Comparison of ENCODE assay signal across 21 cellular contexts in genomic region chr11:76471378-76471777, GRCh38. TPM values are rescaled to one million over a fixed set of nuclear protein-coding genes. Genes with fewer than 3 reads are reported as not detected.
A peak's percentile ranks its signal among the peaks of the same experiment; 100 is the strongest.
DNase-seq lines count a peak whose midpoint lies in the region; ATAC-seq, FAIRE-seq and TF ChIP-seq lines count a peak whose summit lies in the region.
"Had no signal": no experiment of that assay in that cellular context is flagged by ENCODE, and none has a peak within 500 bp of the region (broad histone marks: within the 10 kb centered on the region; RNA-seq: fewer than 3 reads in every experiment).

No MANE protein-coding gene starts in this region.

- intact Hi-C loops in K562 (cut with micrococcal nuclease) = no loop called here

- TF ChIP-seq POLR2A in H54 (IDR thresholded peaks at IDR 0.05; ENCODE audit: low read depth, low read length) = no peak
- TF ChIP-seq POLR2A in K562 (conservative IDR thresholded peaks at IDR 0.05) = no peak
- TF ChIP-seq POLR2A in suprapubic skin (IDR thresholded peaks at IDR 0.05) = no peak

- H3K36me3 ChIP-seq in K562 (ENCODE audit: control insufficient read depth, insufficient read depth, low read length) (peaks cover 49% of the 10 kb centered on the region), suprapubic skin (peaks cover 59% of the 10 kb centered on the region)

- H3K4me1 Mint-ChIP-seq in activated T-cell treated with anti-CD3 and anti-CD28 coated beads, Interleukin-2, amount 50 U/mL, for 72 hours (ENCODE audit: low read depth) = peaks cover under 1% of the 10 kb centered on the region
- peaks cover 4% of the 10 kb centered on the region for H3K4me1 Mint-ChIP-seq in activated T-cell treated with anti-CD3 and anti-CD28 coated beads, Interleukin-2, amount 50 U/mL, for 4 hours (ENCODE audit: low read depth)
- H3K4me1 Mint-ChIP-seq: B cell, H9 had no signal

- TF ChIP-seq CTCF in K562 (IDR thresholded peaks at IDR 0.05 in 2 of 3, conservative IDR thresholded peaks at IDR 0.05 in 1 of 3; ENCODE audit: insufficient read depth in 2 of 3, low read depth in 1 of 3, low read length in 3 of 3) = no peak
- TF ChIP-seq CTCF in suprapubic skin (IDR thresholded peaks at IDR 0.05) = no peak

- POLR2A ChIA-PET in K562 (lab: Yijun Ruan, JAX) = no interaction called here

- H3K27me3 Mint-ChIP-seq in activated T-cell treated with anti-CD3 and anti-CD28 coated beads, Interleukin-2, amount 50 U/mL, for 72 hours (ENCODE audit: low read depth) = no peaks in the 10 kb centered on the region
- no peaks in the 10 kb centered on the region for H3K27me3 Mint-ChIP-seq in activated T-cell treated with anti-CD3 and anti-CD28 coated beads, Interleukin-2, amount 50 U/mL, for 4 hours (ENCODE audit: low read depth)
- H3K27me3 Mint-ChIP-seq: B cell; CD4-positive, CD25-positive, alpha-beta regulatory T cell had no signal

- ATAC-seq in activated T-cell treated with anti-CD3 and anti-CD28 coated beads, Interleukin-2, amount 50 U/mL, for 72 hours (replicated peaks in 1 of 2) = no peak
- ATAC-seq in activated T-cell treated with anti-CD3 and anti-CD28 coated beads, Interleukin-2, amount 50 U/mL, for 4 hours = no peak
- ATAC-seq in K562 = no peak
- ATAC-seq: CD8-positive, alpha-beta T cell; HCT116 had no signal

- in situ Hi-C loops in K562 (cut with MboI) = no loop called here

- H3K27ac Mint-ChIP-seq in activated T-cell treated with anti-CD3 and anti-CD28 coated beads, Interleukin-2, amount 50 U/mL, for 72 hours = peak overlapping the region; percentile 91
- H3K27ac Mint-ChIP-seq: B cell; CD4-positive, CD25-positive, alpha-beta regulatory T cell had no signal

- no peak overlapping the region for H3K9ac ChIP-seq in K562 (ENCODE audit: insufficient read depth in 1 of 2, low read depth in 2 of 2, low read length in 2 of 2)
- H3K9ac ChIP-seq: BLaER1, GM23248 had no signal

- H3K9me3 ChIP-seq in K562 (replicated peaks; ENCODE audit: control insufficient read depth, insufficient read depth, low read depth, low read length) (no peaks in the 10 kb centered on the region), suprapubic skin (no peaks in the 10 kb centered on the region)
- H3K9me3 ChIP-seq: BLaER1, Caco-2 had no signal

- DNase-seq in activated T-cell treated with anti-CD3 and anti-CD28 coated beads, Interleukin-2, amount 50 U/mL, for 72 hours = no peak
- DNase-seq in activated T-cell treated with anti-CD3 and anti-CD28 coated beads, Interleukin-2, amount 50 U/mL, for 4 hours = no peak
- DNase-seq in H54 (ENCODE audit: insufficient read length, low spot score) (no peak), K562 (ENCODE audit: extremely low read depth in 1 of 4, low spot score in 3 of 4) (no peak), suprapubic skin (ENCODE audit: low spot score in 2 of 2) (no peak), AG20443 (ENCODE audit: low spot score) (no peak)
- DNase-seq: Caco-2; CD4-positive, CD25-positive, alpha-beta regulatory T cell; CD8-positive, alpha-beta T cell; DMS153; DND-41; GM23248; H9 had no signal

- no peak overlapping the region for H3K4me3 ChIP-seq in K562
- H3K4me3 ChIP-seq in suprapubic skin = no peak overlapping the region
- H3K4me3 ChIP-seq: BLaER1, GM23248 had no signal

- H3K4me1 ChIP-seq in K562 (replicated peaks in 1 of 2; ENCODE audit: control insufficient read depth in 2 of 2, insufficient read depth in 2 of 2, low read length in 2 of 2) (no peaks in the 10 kb centered on the region), suprapubic skin (no peaks in the 10 kb centered on the region)
- H3K4me1 ChIP-seq: BLaER1, Caco-2 had no signal

- H3K4me2 ChIP-seq in K562 (ENCODE audit: insufficient read depth, low read length) = no peak overlapping the region
- H3K4me2 ChIP-seq: BLaER1 had no signal

- no peaks in the 10 kb centered on the region for H4K20me1 ChIP-seq in K562 (replicated peaks; ENCODE audit: control insufficient read depth, insufficient read depth, low read length)

- H3K27me3 ChIP-seq in K562 (ENCODE audit: control insufficient read depth in 2 of 2, insufficient read depth in 2 of 2, low read length in 2 of 2) (no peaks in the 10 kb centered on the region), suprapubic skin (no peaks in the 10 kb centered on the region)
- H3K27me3 ChIP-seq: BLaER1 had no signal

- no peak overlapping the region for H2AFZ ChIP-seq in K562 (ENCODE audit: low read depth, low read length)
- H2AFZ ChIP-seq: GM23248 had no signal

- H3K9me3 Mint-ChIP-seq in activated T-cell treated with anti-CD3 and anti-CD28 coated beads, Interleukin-2, amount 50 U/mL, for 72 hours = no peaks in the 10 kb centered on the region
- H3K9me3 Mint-ChIP-seq in activated T-cell treated with anti-CD3 and anti-CD28 coated beads, Interleukin-2, amount 50 U/mL, for 4 hours = no peaks in the 10 kb centered on the region
- H3K9me3 Mint-ChIP-seq: CD4-positive, CD25-positive, alpha-beta regulatory T cell; CD8-positive, alpha-beta T cell; H9 had no signal

- CTCF ChIA-PET in K562 (lab: Yijun Ruan, JAX; ENCODE audit: low intra/inter-chr PET ratio) = no interaction called here

- no peaks in the 10 kb centered on the region for H3K9me1 ChIP-seq in K562 (ENCODE audit: control insufficient read depth, insufficient read depth, low read length)

- TF ChIP-seq RAD21 in K562 (CRISPR knock-in tag; conservative IDR thresholded peaks at IDR 0.05 in 1 of 2, IDR thresholded peaks at IDR 0.05 in 1 of 2) = no peak

- FAIRE-seq in H54 (lab: Jason Lieb, UNC) (peak; percentile 55), K562 (lab: Jason Lieb, UNC) (no peak)
- FAIRE-seq: GM12892, GM19239, H1 had no signal

- TF ChIP-seq EP300 in K562 (IDR thresholded peaks at IDR 0.05; ENCODE audit: low read length) = no peak
- TF ChIP-seq EP300 in suprapubic skin (IDR thresholded peaks at IDR 0.05) = no peak

- H3K4me3 Mint-ChIP-seq in activated T-cell treated with anti-CD3 and anti-CD28 coated beads, Interleukin-2, amount 50 U/mL, for 72 hours = no peak overlapping the region
- H3K4me3 Mint-ChIP-seq in activated T-cell treated with anti-CD3 and anti-CD28 coated beads, Interleukin-2, amount 50 U/mL, for 4 hours = no peak overlapping the region
- H3K4me3 Mint-ChIP-seq: B cell; CD4-positive, CD25-positive, alpha-beta regulatory T cell; CD8-positive, alpha-beta T cell; H9 had no signal

- BruUV-seq in K562 (replicated peaks; lab: Mats Ljungman, UMichigan) = no TSS peak

- H3K36me3 Mint-ChIP-seq in activated T-cell treated with anti-CD3 and anti-CD28 coated beads, Interleukin-2, amount 50 U/mL, for 72 hours (ENCODE audit: insufficient read depth in 2 of 2) = peaks cover 0 to 9% of the 10 kb centered on the region in 2 donors
- H3K36me3 Mint-ChIP-seq in activated T-cell treated with anti-CD3 and anti-CD28 coated beads, Interleukin-2, amount 50 U/mL, for 4 hours (ENCODE audit: insufficient read depth) = peaks cover 39% of the 10 kb centered on the region

- H3K79me2 ChIP-seq in K562 (ENCODE audit: control insufficient read depth, insufficient read depth, low read length) = no peaks in the 10 kb centered on the region

- H3K27ac ChIP-seq in K562 (ENCODE audit: extremely low read depth, low read depth, low read length) (no peak overlapping the region), suprapubic skin (no peak overlapping the region)
- H3K27ac ChIP-seq: 22Rv1, BLaER1, C4-2B, GM23248 had no signal

TF ChIP-seq in K562, 482 proteins besides CTCF, POLR2A, EP300 and RAD21 (continues in another document):
- peak; percentile 75 for TF ChIP-seq C11orf30 (IDR thresholded peaks at IDR 0.05; ENCODE audit: low read depth)
- no peak for TF ChIP-seq ZBTB49 (CRISPR knock-in tag; IDR thresholded peaks at IDR 0.05; ENCODE audit: borderline replicate concordance)
- TF ChIP-seq MAFG (tag; conservative IDR thresholded peaks at IDR 0.05) = peak; percentile 53
- no peak for TF ChIP-seq U2AF1 (optimal IDR thresholded peaks at IDR 0.05; ENCODE audit: low read depth, low read length)
- no peak for TF ChIP-seq RHOXF2B (CRISPR knock-in tag; conservative IDR thresholded peaks at IDR 0.05)
- TF ChIP-seq SOX6 (IDR thresholded peaks at IDR 0.05) = no peak

RNA-seq across cellular contexts. Expression of gene EMSY, which starts 26.6 kb away (rescaled TPM):
- 10 to 100 TPM; 24.6 to 27.8 TPM for total RNA-seq in activated T-cell treated with anti-CD3 and anti-CD28 coated beads, Interleukin-2, amount 50 U/mL, for 72 hours
- 10 to 100 TPM; 18.2 to 21.3 (median 19.7) TPM for total RNA-seq in activated T-cell treated with anti-CD3 and anti-CD28 coated beads, Interleukin-2, amount 50 U/mL, for 4 hours
- 72.7 and 167 TPM in 2 replicates for total RNA-seq in K562 (2011; cell fraction: chromatin; rRNA removed; ENCODE audit: low replicate concordance)
- 33.2 and 57.8 TPM in 2 replicates for total RNA-seq in K562 (2011; cell fraction: nucleolus; rRNA removed)
- total RNA-seq in K562 (2011; cell fraction: nucleoplasm; rRNA removed) = 88.4 and 106 TPM in 2 replicates
- total RNA-seq in K562 (2014; rRNA removed) = 14.5 and 17.1 TPM in 2 replicates
- 19.8 and 20.8 TPM in 2 replicates for total RNA-seq in K562 (2014; rRNA removed; fragmentation: Illumina TruSeq; extraction: Trizol)
- total RNA-seq in K562 (2015; rRNA removed; fragmentation: Illumina TruSeq; extraction: Trizol) = 18.3 and 18.7 TPM in 2 replicates
- total RNA-seq in K562 (2021) = 17.9 and 19.9 TPM in 2 replicates
- 25.4 and 33.6 TPM in 2 replicates for polyA plus RNA-seq in K562 (2011; rRNA removed)
- 20.5 and 21.3 TPM in 2 replicates for polyA plus RNA-seq in K562 (2011; cell fraction: cytosol; rRNA removed)
- polyA plus RNA-seq in K562 (2011; cell fraction: nucleus; rRNA removed) = 99.3 and 114 TPM in 2 replicates
- 13.5 and 14.5 TPM in 2 replicates for polyA plus RNA-seq in K562 (2012)
- 21.5 and 24.5 TPM in 2 replicates for polyA plus RNA-seq in K562 (2014; fragmentation: Illumina TruSeq; extraction: Trizol)
- 10 to 100 TPM; 12.7 to 13.8 TPM for polyA plus RNA-seq in K562 (2014; fragmentation: Nextera tagmentation; extraction: Ambion mirVana)
- polyA plus RNA-seq in K562 (2014; rRNA removed) = 14.4 and 19.5 TPM in 2 replicates
- 57.6 and 62.2 TPM in 2 replicates for polyA minus RNA-seq in K562 (2011; rRNA and poly(A)+ RNA removed)
- polyA minus RNA-seq in K562 (2011; cell fraction: cytosol; rRNA and poly(A)+ RNA removed) = 13.8 and 16.7 TPM in 2 replicates
- polyA minus RNA-seq in K562 (2011; cell fraction: nucleus; rRNA and poly(A)+ RNA removed) = 83.7 and 117 TPM in 2 replicates
- 10 to 100 TPM; 32.2 to 36.8 (median 33.2) TPM for total RNA-seq in suprapubic skin
